18 cellular contexts compared by ENCODE assay signal in genomic region chr4:121411151-121411744, GRCh38. TPM values are rescaled to one million over a fixed set of nuclear protein-coding genes. Genes with fewer than 3 reads are reported as not detected.
DNase-seq lines count a peak whose midpoint lies in the region; ATAC-seq, FAIRE-seq and TF ChIP-seq lines count a peak whose summit lies in the region.
"Had no signal": no experiment of that assay in that cellular context is flagged by ENCODE, and none has a peak within 500 bp of the region (broad histone marks: within the 10 kb centered on the region; RNA-seq: fewer than 3 reads in every experiment).

No MANE protein-coding gene starts in this region.

- peaks cover 13% of the 10 kb centered on the region for H3K4me1 ChIP-seq in HUES6 (ENCODE audit: control insufficient read depth, insufficient read depth, low read length)
- H3K4me1 ChIP-seq: BLaER1, HAP-1, SJCRH30 had no signal

- H3K9ac ChIP-seq in HUES6 (ENCODE audit: low read length), result peak overlapping the region; percentile 25
- H3K9ac ChIP-seq: BLaER1 had no signal

- no peak overlapping the region for H3K27ac ChIP-seq in HUES6 (ENCODE audit: low read depth, low read length)
- H3K27ac ChIP-seq in brain microvascular endothelial cell, result no peak overlapping the region
- H3K27ac ChIP-seq: BLaER1, SJCRH30 had no signal

- no peak for FAIRE-seq in bronchial epithelial cell (lab: Jason Lieb, UNC)
- FAIRE-seq: A204.1, GM12892 had no signal

- in situ Hi-C loops in brain microvascular endothelial cell (cut with HindIII; ENCODE audit: low pct_ligation_motif_present, low sequenced_read_pairs), result no loop called here

- H3K9me3 ChIP-seq in HUES6 (ENCODE audit: control insufficient read depth, insufficient read depth, low read depth, low read length), result 0 out of 2 replicates have a peak, but pooled peaks cover 7% of the 10 kb centered on the region
- H3K9me3 ChIP-seq: BLaER1, HAP-1, SJCRH30 had no signal

- no peak for TF ChIP-seq CTCF in bronchial epithelial cell (IDR thresholded peaks at IDR 0.05; ENCODE audit: insufficient read depth, low read length, severe bottlenecking)
- TF ChIP-seq CTCF in brain microvascular endothelial cell (IDR thresholded peaks at IDR 0.05; ENCODE audit: low read depth, low read length, missing control alignments), result no peak

- no peaks in the 10 kb centered on the region for H3K27me3 ChIP-seq in HUES6 (ENCODE audit: control insufficient read depth, insufficient read depth, low read length)
- no peaks in the 10 kb centered on the region for H3K27me3 ChIP-seq in bronchial epithelial cell (ENCODE audit: control insufficient read depth, insufficient read depth, low read length)
- H3K27me3 ChIP-seq in brain microvascular endothelial cell (replicated peaks), result no peaks in the 10 kb centered on the region
- H3K27me3 ChIP-seq: BLaER1 had no signal

- peak; percentile 86 for DNase-seq in ELF-1 (ENCODE audit: low read depth, low spot score)
- peak; percentile 3 for DNase-seq in bronchial epithelial cell (ENCODE audit: low read depth)
- no peak for DNase-seq in left colon
- no peak for DNase-seq in brain microvascular endothelial cell
- DNase-seq: CD8-positive, alpha-beta memory T cell; GF-D8; NCI-H187 treated with DMSO at 0.1 percent for 48 hours; PC-3 had no signal

- intact Hi-C loops in left colon (cut with DNase I, micrococcal nuclease), result loop anchor here in 1 of 2 donors (10.0 kb wide), 1 partner anchor 46 kb away; no protein-coding TSS in a partner anchor

- H3K4me3 ChIP-seq in HUES6 (ENCODE audit: low read depth, low read length) (no peak overlapping the region; the same call in 1 of the 2 replicates), bronchial epithelial cell (ENCODE audit: low read depth, low read length) (no peak overlapping the region), brain microvascular endothelial cell (ENCODE audit: low read depth, low read length) (no peak overlapping the region)
- H3K4me3 ChIP-seq: BLaER1, HAP-1, SJCRH30 had no signal

- H3K36me3 ChIP-seq in HUES6 (ENCODE audit: control insufficient read depth, insufficient read depth, low read length), result no peaks in the 10 kb centered on the region
- no peaks in the 10 kb centered on the region for H3K36me3 ChIP-seq in bronchial epithelial cell (ENCODE audit: control insufficient read depth, insufficient read depth, low read length)
- H3K36me3 ChIP-seq in brain microvascular endothelial cell (replicated peaks), result no peaks in the 10 kb centered on the region
- H3K36me3 ChIP-seq: BLaER1, HAP-1, SJCRH30 had no signal

- peak; percentile 47 for ATAC-seq in left colon
- ATAC-seq in GM18861 (IDR thresholded peaks at IDR 0.05; ENCODE audit: unreplicated experiment), result no peak
- no peak for ATAC-seq in GM18909 (IDR thresholded peaks at IDR 0.05; ENCODE audit: poor library complexity, unreplicated experiment)
- no peak for ATAC-seq in GM19452 (IDR thresholded peaks at IDR 0.05; ENCODE audit: unreplicated experiment)
- ATAC-seq: PC-3 had no signal

RNA-seq across cellular contexts. Expression of gene QRFPR, which starts 30.4 kb away (rescaled TPM):
- not detected in 2 replicates for total RNA-seq in bronchial epithelial cell
- not detected for total RNA-seq in left colon
- total RNA-seq: CD8-positive, alpha-beta memory T cell; LHCN-M2; PC-3; SJCRH30 had no signal

Comparison
In these comparisons a context has a peak if more than half of its experiments do, and no peak if none do; other contexts are left out.
1. DNase-seq: peak in ELF-1 (single experiment) and bronchial epithelial cell (single experiment); none in left colon (0 of 2) and brain microvascular endothelial cell (single experiment).